8 cellular contexts compared by ENCODE assay signal in genomic region chr6:141482773-141483172, GRCh38.
DNase-seq lines count a peak whose midpoint lies in the region; ATAC-seq and TF ChIP-seq lines count a peak whose summit lies in the region.

No MANE protein-coding gene starts in this region.

- TF ChIP-seq CTCF in CD4-positive, alpha-beta T cell (IDR thresholded peaks at IDR 0.05) = no peak

- DNase-seq in CD4-positive, alpha-beta T cell = no peak
- peak; percentile 71 for DNase-seq in LHCN-M2 (ENCODE audit: low read depth)
- DNase-seq in naive B cell = no peak
- DNase-seq in glomerular visceral epithelial cell (ENCODE audit: extremely low spot score) = no peak

- POLR2A ChIA-PET in CD4-positive, alpha-beta T cell (lab: Charles Lee) = interaction anchor here (1.2 to 1.3 kb wide), 2 partner anchors 21 to 31 kb away, joined by 3 read pairs; no protein-coding TSS in a partner anchor

- H3K9me3 ChIP-seq in CD4-positive, alpha-beta T cell (ENCODE audit: control insufficient read depth, low read length) = no peaks in the 10 kb centered on the region

- no peaks in the 10 kb centered on the region for H3K9me3 Mint-ChIP-seq in CD4-positive, alpha-beta T cell
- peaks cover 7% of the 10 kb centered on the region for H3K9me3 Mint-ChIP-seq in activated T-helper 17 cell treated with anti-CD3 and anti-CD28 coated beads, Interleukin-2, amount 50 U/mL, for 72 hours
- no peaks in the 10 kb centered on the region for H3K9me3 Mint-ChIP-seq in naive B cell

- ATAC-seq in CD4-positive, alpha-beta T cell (ENCODE audit: poor library complexity) = no peak
- ATAC-seq in activated T-helper 17 cell treated with anti-CD3 and anti-CD28 coated beads, Interleukin-2, amount 50 U/mL, for 72 hours (replicated peaks) = no peak
- no peak for ATAC-seq in naive B cell (ENCODE audit: low read depth in 2 of 2)
- no peak for ATAC-seq in GM19395 (IDR thresholded peaks at IDR 0.05; ENCODE audit: unreplicated experiment)
- ATAC-seq in HG02588 (IDR thresholded peaks at IDR 0.05; ENCODE audit: unreplicated experiment) = no peak
- no peak for ATAC-seq in GM21737 (IDR thresholded peaks at IDR 0.05; ENCODE audit: unreplicated experiment)

- H3K4me1 Mint-ChIP-seq in CD4-positive, alpha-beta T cell (ENCODE audit: low read depth) = peaks cover 39% of the 10 kb centered on the region
- H3K4me1 Mint-ChIP-seq in activated T-helper 17 cell treated with anti-CD3 and anti-CD28 coated beads, Interleukin-2, amount 50 U/mL, for 72 hours = peaks cover 11% of the 10 kb centered on the region
- peaks cover 11 to 37% (median 29%) of the 10 kb centered on the region in 3 donors for H3K4me1 Mint-ChIP-seq in naive B cell

- H3K27me3 Mint-ChIP-seq in CD4-positive, alpha-beta T cell = no peaks in the 10 kb centered on the region
- no peaks in the 10 kb centered on the region for H3K27me3 Mint-ChIP-seq in activated T-helper 17 cell treated with anti-CD3 and anti-CD28 coated beads, Interleukin-2, amount 50 U/mL, for 72 hours
- H3K27me3 Mint-ChIP-seq in naive B cell = no peaks in the 10 kb centered on the region

- H3K27ac Mint-ChIP-seq in CD4-positive, alpha-beta T cell = peak overlapping the region; percentile 87
- peak overlapping the region; percentile 97 for H3K27ac Mint-ChIP-seq in activated T-helper 17 cell treated with anti-CD3 and anti-CD28 coated beads, Interleukin-2, amount 50 U/mL, for 72 hours
- H3K27ac Mint-ChIP-seq in naive B cell = peak overlapping the region; percentile 79 to 98 (median 94)

- H3K4me3 Mint-ChIP-seq in CD4-positive, alpha-beta T cell = peak overlapping the region; percentile 84
- peak overlapping the region; percentile 84 for H3K4me3 Mint-ChIP-seq in activated T-helper 17 cell treated with anti-CD3 and anti-CD28 coated beads, Interleukin-2, amount 50 U/mL, for 72 hours
- peak overlapping the region; percentile 51 to 89 (median 80) for H3K4me3 Mint-ChIP-seq in naive B cell

- CTCF ChIA-PET in CD4-positive, alpha-beta T cell (lab: Charles Lee) = interaction anchor here (1.1 to 1.5 kb wide), 2 partner anchors 33 to 36 kb away, joined by 3 read pairs; no protein-coding TSS in a partner anchor

- no peaks in the 10 kb centered on the region for H3K36me3 Mint-ChIP-seq in CD4-positive, alpha-beta T cell (ENCODE audit: low read depth)
- no peaks in the 10 kb centered on the region for H3K36me3 Mint-ChIP-seq in activated T-helper 17 cell treated with anti-CD3 and anti-CD28 coated beads, Interleukin-2, amount 50 U/mL, for 72 hours (ENCODE audit: low read depth)
- H3K36me3 Mint-ChIP-seq in naive B cell = no peaks in the 10 kb centered on the region

- peak overlapping the region; percentile 39 for H3K27ac ChIP-seq in CD4-positive, alpha-beta T cell (ENCODE audit: low read depth, low read length)

- H3K27me3 ChIP-seq in CD4-positive, alpha-beta T cell (ENCODE audit: control insufficient read depth, insufficient read depth, low read length) = no peaks in the 10 kb centered on the region

- intact Hi-C loops in CD4-positive, alpha-beta T cell (cut with DNase I, micrococcal nuclease) = no loop called here
